ENCODE assay signal across 21 cellular contexts in the genomic region with DNA sequence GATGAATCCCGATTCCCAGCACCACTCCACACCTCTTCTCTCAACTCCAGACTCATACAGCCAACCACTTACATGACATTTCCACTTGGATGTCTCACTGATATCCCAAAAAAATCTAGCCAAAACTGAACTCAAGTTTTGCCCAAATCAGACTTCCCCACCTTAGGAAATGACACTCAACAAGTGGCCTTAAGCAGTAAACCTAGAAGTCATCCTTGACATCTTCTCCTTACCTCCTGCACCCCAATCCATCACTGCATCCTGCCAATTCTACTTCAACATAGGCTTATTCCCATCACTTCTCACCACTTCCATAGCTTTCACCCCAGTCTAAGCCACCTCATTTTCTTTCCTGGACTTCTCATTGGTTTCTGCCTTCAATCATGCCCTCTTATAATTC.
"Had no signal": no experiment of that assay in that cellular context is flagged by ENCODE, and none has a peak within 500 bp of the region (broad histone marks: within the 10 kb centered on the region; RNA-seq: fewer than 3 reads in every experiment).

No MANE protein-coding gene starts in this region.

- H3K4me1 ChIP-seq: foreskin keratinocyte, lower lobe of right lung, uterus had no signal

- H3K36me3 ChIP-seq: left ventricle myocardium inferior, neutrophil, tibial artery, uterus had no signal

- H2AFZ ChIP-seq: hepatocyte had no signal

- DNase-seq: erythroblast; foreskin keratinocyte; head of caudate nucleus; kidney; left cardiac atrium; left ventricle myocardium inferior; lower lobe of right lung; midbrain; right cardiac atrium; small intestine; stimulated activated CD4-positive, alpha-beta T cell treated with anti-CD3 and anti-CD28 coated beads, Interleukin-12 subunit alpha, Interleukin-12 subunit beta, amount 100 ng/mL, for 4 hours; stimulated activated naive CD4-positive, alpha-beta T cell treated with Interleukin-2 at 50 U/mL for 16 hours; tibial artery; upper lobe of left lung; uterus had no signal

- H3K27ac ChIP-seq: foreskin keratinocyte, hepatocyte, left ventricle myocardium inferior, lower lobe of right lung, neutrophil, tibial artery, upper lobe of left lung, uterus had no signal

- H3K4me3 Mint-ChIP-seq: dendritic cell treated with granulocyte-macrophage colony-stimulating factor and Interleukin-4, amounts not matched to agents 40 ng/mL and 50 ng/mL, for 4 days; memory B cell had no signal

- ATAC-seq: foreskin keratinocyte, left cardiac atrium, lower lobe of right lung, right cardiac atrium had no signal

- H3K9me3 Mint-ChIP-seq: dendritic cell treated with granulocyte-macrophage colony-stimulating factor and Interleukin-4, amounts not matched to agents 40 ng/mL and 50 ng/mL, for 4 days; memory B cell had no signal

- H3K9me3 ChIP-seq: left ventricle myocardium inferior, lower lobe of right lung, neutrophil, tibial artery, upper lobe of left lung, uterus had no signal

- FAIRE-seq: colon, endothelial cell of umbilical vein, kidney, small intestine had no signal

- H3K4me2 ChIP-seq: hepatocyte had no signal

- H3K27me3 Mint-ChIP-seq: dendritic cell treated with granulocyte-macrophage colony-stimulating factor and Interleukin-4, amounts not matched to agents 40 ng/mL and 50 ng/mL, for 4 days; memory B cell had no signal

- H3K27me3 ChIP-seq: foreskin keratinocyte, hepatocyte, neutrophil, tibial artery, upper lobe of left lung, uterus had no signal

- H3K4me3 ChIP-seq: hepatocyte, left ventricle myocardium inferior, lower lobe of right lung, tibial artery, upper lobe of left lung, uterus had no signal

- H3K27ac Mint-ChIP-seq: dendritic cell treated with granulocyte-macrophage colony-stimulating factor and Interleukin-4, amounts not matched to agents 40 ng/mL and 50 ng/mL, for 4 days; memory B cell had no signal
